ENCODE assay signal across 8 cellular contexts in genomic region chr19:5680437-5681368, GRCh38. TPM values are rescaled to one million over a fixed set of nuclear protein-coding genes. Genes with fewer than 3 reads are reported as not detected.
DNase-seq lines count a peak whose midpoint lies in the region; ATAC-seq and TF ChIP-seq lines count a peak whose summit lies in the region.

Gene HSD11B1L (plus strand): TSS chr19:5681027. CDS start chr19:5684833, 3,806 bp downstream.
Gene MICOS13 (minus strand): TSS chr19:5680516. CDS start chr19:5680486, 30 bp downstream.

- peaks cover 10% of the 10 kb centered on the region for H3K4me1 ChIP-seq in testis

- H3K9me3 ChIP-seq in SK-N-MC (ENCODE audit: low read depth, low read length) (no peaks in the 10 kb centered on the region), testis (no peaks in the 10 kb centered on the region)

- H3K27me3 ChIP-seq in testis, result no peaks in the 10 kb centered on the region

- no peaks in the 10 kb centered on the region for H3K9me3 Mint-ChIP-seq in HFFc6
- no peaks in the 10 kb centered on the region for H3K9me3 Mint-ChIP-seq in activated naive CD4-positive, alpha-beta T cell treated with anti-CD3 and anti-CD28 coated beads, Interleukin-2, amount 50 U/mL, for 72 hours

- 1 to 3% methylated on average over 14 to 93 of the region's 94 CpGs for WGBS in testis, 2 donors

- intact Hi-C loops in testis (cut with DNase I; ENCODE audit: low total_unique reads), result no loop called here

- peak within 1 kb of the TSS; percentile 99 for H3K27ac Mint-ChIP-seq in HFFc6
- H3K27ac Mint-ChIP-seq in activated naive CD4-positive, alpha-beta T cell treated with anti-CD3 and anti-CD28 coated beads, Interleukin-2, amount 50 U/mL, for 72 hours, result peak within 1 kb of the TSS; percentile 88 to 100

- H3K4me3 ChIP-seq in NB4 (ENCODE audit: low read depth, low read length), result peak within 1 kb of the TSS; percentile 86
- H3K4me3 ChIP-seq in SK-N-MC, result peak within 1 kb of the TSS; percentile 86
- H3K4me3 ChIP-seq in testis, result peak within 1 kb of the TSS; percentile 70 to 94

- H3K4me1 Mint-ChIP-seq in HFFc6 (ENCODE audit: low read depth), result peaks cover 21% of the 10 kb centered on the region

- peak; percentile 92 for DNase-seq in GM04503 (ENCODE audit: low read depth)
- peak; percentile 98 for DNase-seq in HFFc6
- peak; percentile 97 for DNase-seq in NB4 (ENCODE audit: low read depth)
- DNase-seq in SK-N-MC (ENCODE audit: low read depth, low spot score), result peak; percentile 92
- DNase-seq in activated naive CD4-positive, alpha-beta T cell treated with anti-CD3 and anti-CD28 coated beads, Interleukin-2, amount 50 U/mL, for 72 hours (ENCODE audit: low spot score in 2 of 2), result peak; percentile 98 to 99
- DNase-seq in glomerular visceral epithelial cell (ENCODE audit: extremely low spot score), result peak; percentile 99
- DNase-seq in omental fat pad (ENCODE audit: low spot score), result peak; percentile 98
- peak; percentile 100 for DNase-seq in testis

- peak; percentile 10; the same call in 1 of the 2 replicates for TF ChIP-seq CTCF in HFFc6 (IDR thresholded peaks at IDR 0.05)
- TF ChIP-seq CTCF in NB4 (IDR thresholded peaks at IDR 0.05; ENCODE audit: low read depth, low read length), result no peak
- TF ChIP-seq CTCF in omental fat pad (IDR thresholded peaks at IDR 0.05), result no peak
- TF ChIP-seq CTCF in testis (IDR thresholded peaks at IDR 0.05), result peak in 2 of 3 experiments; percentile 1 to 24

- peak; percentile 60 for TF ChIP-seq POLR2A in NB4 (IDR thresholded peaks at IDR 0.05; ENCODE audit: extremely low read depth, insufficient read length)
- TF ChIP-seq POLR2A in testis (IDR thresholded peaks at IDR 0.05), result no peak

- H3K27me3 Mint-ChIP-seq in HFFc6 (ENCODE audit: insufficient read depth), result peaks cover 14% of the 10 kb centered on the region

- peak within 1 kb of the TSS; percentile 81 for H3K9ac ChIP-seq in SK-N-MC (ENCODE audit: insufficient read length)

- H3K36me3 ChIP-seq in SK-N-MC (ENCODE audit: insufficient read depth, low read length), result no peaks in the 10 kb centered on the region
- H3K36me3 ChIP-seq in testis (ENCODE audit: low read depth, missing control alignments), result no peaks in the 10 kb centered on the region

- peak; percentile 92 to 94 for ATAC-seq in activated naive CD4-positive, alpha-beta T cell treated with anti-CD3 and anti-CD28 coated beads, Interleukin-2, amount 50 U/mL, for 72 hours
- ATAC-seq in omental fat pad (ENCODE audit: low FRiP score), result peak; percentile 96

- peak within 1 kb of the TSS; percentile 100 for H3K4me3 Mint-ChIP-seq in HFFc6

- H3K36me3 Mint-ChIP-seq in HFFc6 (ENCODE audit: low read depth), result no peaks in the 10 kb centered on the region
- peaks cover 14 to 18% of the 10 kb centered on the region in 2 donors for H3K36me3 Mint-ChIP-seq in activated naive CD4-positive, alpha-beta T cell treated with anti-CD3 and anti-CD28 coated beads, Interleukin-2, amount 50 U/mL, for 72 hours

- H3K27ac ChIP-seq in SK-N-MC, result peak within 1 kb of the TSS; percentile 85
- peak within 1 kb of the TSS; percentile 70 to 87 for H3K27ac ChIP-seq in testis

RNA-seq across cellular contexts. Expression of gene HSD11B1L, which starts in this region (rescaled TPM):
- 1 to 10 TPM; 3.5 to 9.1 (median 4.5) TPM for total RNA-seq in HFFc6 (2021; fragmentation: NEBNext Ultra II Directional; extraction: Animal tissue kit (Norgen Biotek cat#: 25700))
- total RNA-seq in activated naive CD4-positive, alpha-beta T cell treated with anti-CD3 and anti-CD28 coated beads, Interleukin-2, amount 50 U/mL, for 72 hours, result 1 to 10 TPM; 3.2 to 5.2 TPM
- total RNA-seq in omental fat pad (1 to 10 TPM; 4.3 to 9.5 (median 7.8) TPM), testis (10 to 100 TPM; 18.8 to 21.0 TPM)
- polyA plus RNA-seq in testis (ENCODE audit: insufficient read depth, low read depth, low replicate concordance), result 8.1 TPM

RNA-seq across cellular contexts. Expression of gene MICOS13, which starts in this region (rescaled TPM):
- total RNA-seq in HFFc6 (2021; fragmentation: NEBNext Ultra II Directional; extraction: Animal tissue kit (Norgen Biotek cat#: 25700)), result 10 to 100 TPM; 77.9 to 91.6 (median 80.1) TPM
- total RNA-seq in activated naive CD4-positive, alpha-beta T cell treated with anti-CD3 and anti-CD28 coated beads, Interleukin-2, amount 50 U/mL, for 72 hours, result 10 to 100 TPM; 32.0 to 47.2 TPM
- total RNA-seq in omental fat pad (10 to 100 TPM; 24.4 to 54.6 (median 40.5) TPM), testis (100 to 1,000 TPM in 1 of 2 donors, 10 to 100 TPM in 1; 98.0 to 198 TPM)
- 152 TPM for polyA plus RNA-seq in testis (ENCODE audit: insufficient read depth, low read depth, low replicate concordance)

Comparison
In these comparisons a context has a peak if more than half of its experiments do, and no peak if none do; other contexts are left out.
1. Peak in every context shown above with its lines: DNase-seq, ATAC-seq, H3K4me3 ChIP-seq and H3K27ac ChIP-seq.
2. CTCF ChIP-seq: peak in HFFc6 (single experiment) and testis (2 of 3); none in NB4 (single experiment) and omental fat pad (0 of 3).